ENCODE assay signal across 23 cellular contexts in genomic region chr4:93080316-93080715, GRCh38.
"Had no signal": no experiment of that assay in that cellular context is flagged by ENCODE, and none has a peak within 500 bp of the region (broad histone marks: within the 10 kb centered on the region; RNA-seq: fewer than 3 reads in every experiment).

No MANE protein-coding gene starts in this region.

- H3K4me3 ChIP-seq: coronary artery, dorsolateral prefrontal cortex, esophagus muscularis mucosa, gastrocnemius medialis, heart right ventricle, left lung, lower lobe of right lung, mucosa of descending colon had no signal

- H3K9me3 Mint-ChIP-seq: endodermal cell had no signal

- ATAC-seq: gastrocnemius medialis; heart right ventricle; left cardiac atrium; left lung; left ventricle myocardium superior; lower lobe of right lung; mucosa of descending colon; naive thymus-derived CD8-positive, alpha-beta T cell had no signal

- H3K27me3 Mint-ChIP-seq: naive B cell; naive thymus-derived CD8-positive, alpha-beta T cell had no signal

- H3K36me3 Mint-ChIP-seq: mesothelial cell of epicardium; naive B cell; naive thymus-derived CD8-positive, alpha-beta T cell had no signal

- DNase-seq: dermis blood vessel endothelial cell; dorsolateral prefrontal cortex; effector CD4-positive, alpha-beta T cell; effector memory CD4-positive, alpha-beta T cell; endodermal cell; erythroblast; foreskin melanocyte; gastrocnemius medialis; glutamatergic neuron; head of caudate nucleus; heart right ventricle; hippocampal formation; left cardiac atrium; left lung; left ventricle myocardium superior; lower lobe of right lung; mesenchymal stem cell; mucosa of descending colon; naive B cell; naive thymus-derived CD8-positive, alpha-beta T cell had no signal

- H3K4me1 Mint-ChIP-seq: naive B cell; naive thymus-derived CD8-positive, alpha-beta T cell had no signal

- H3K4me3 Mint-ChIP-seq: endodermal cell; mesothelial cell of epicardium; naive B cell; naive thymus-derived CD8-positive, alpha-beta T cell had no signal

- H3K27ac Mint-ChIP-seq: endodermal cell; mesothelial cell of epicardium; naive B cell; naive thymus-derived CD8-positive, alpha-beta T cell had no signal
